8 cellular contexts compared by ENCODE assay signal in the genomic region with DNA sequence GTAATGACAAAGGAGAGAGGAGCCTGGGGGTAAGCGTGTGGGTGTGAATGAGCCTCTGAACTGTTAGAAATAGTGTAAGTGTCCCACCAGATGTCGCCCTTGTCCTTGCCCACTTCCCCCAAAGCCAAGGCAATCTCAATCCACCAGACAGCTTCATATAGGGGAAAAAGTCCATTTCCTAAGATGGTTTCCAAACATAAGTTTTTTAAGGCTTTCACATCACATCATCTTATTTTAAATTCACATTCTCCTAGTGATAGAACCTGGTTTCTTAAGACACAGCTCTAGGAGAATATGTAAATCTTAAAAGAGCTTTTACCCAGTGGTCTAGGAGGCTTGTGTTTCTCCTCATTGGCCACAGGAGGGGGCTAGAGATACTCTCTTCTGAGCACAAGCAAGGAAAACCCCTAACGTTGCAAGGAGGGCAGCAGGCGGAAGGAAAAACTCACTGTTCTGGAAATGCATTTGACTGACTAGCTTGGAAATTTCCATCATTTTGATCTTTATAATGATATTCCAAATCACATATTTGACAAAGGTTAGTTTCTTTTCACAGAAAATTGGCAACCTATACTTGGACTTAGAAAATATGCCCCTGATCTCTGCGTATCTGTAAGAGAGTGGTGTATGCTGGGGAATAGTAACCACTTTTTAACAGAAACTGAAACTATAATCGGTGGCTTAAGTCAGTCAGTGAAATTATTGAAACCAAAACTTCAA. TPM values are rescaled to one million over a fixed set of nuclear protein-coding genes. Genes with fewer than 3 reads are reported as not detected.
DNase-seq lines count a peak whose midpoint lies in the region; ATAC-seq and TF ChIP-seq lines count a peak whose summit lies in the region.

No MANE protein-coding gene starts in this region.

- H3K4me3 ChIP-seq in OCI-LY3 (ENCODE audit: low read length) (peak overlapping the region; percentile 63), fibroblast of lung (replicated peaks in 1 of 4; ENCODE audit: control extremely low read depth in 1 of 4, insufficient read depth in 1 of 4, low read depth in 3 of 4, low read length in 4 of 4) (peak overlapping the region; percentile 43 to 78 (median 45)), neural cell (ENCODE audit: low read length) (no peak overlapping the region)

- peaks cover 11% of the 10 kb centered on the region; the same call in 1 of the 2 replicates for H4K20me1 ChIP-seq in OCI-LY3 (ENCODE audit: insufficient read depth, low read length)
- no peaks in the 10 kb centered on the region for H4K20me1 ChIP-seq in fibroblast of lung (ENCODE audit: control insufficient read depth, extremely low read depth, insufficient read depth, low read length)
- H4K20me1 ChIP-seq in neural cell (ENCODE audit: insufficient read depth) = no peaks in the 10 kb centered on the region

- peak; percentile 99 for TF ChIP-seq RAD21 in neural cell (conservative IDR thresholded peaks at IDR 0.05)

- peak; percentile 88 for DNase-seq in DMS153 treated with DMSO at 0.1 percent for 48 hours (lab: John Stamatoyannopoulos, UW; ENCODE audit: unreplicated experiment)
- peak; percentile 30 for DNase-seq in HuH-7.5 (ENCODE audit: low spot score)
- peak; percentile 57 for DNase-seq in activated T-cell treated with anti-CD3 and anti-CD28 coated beads, Interleukin-2, amount 50 U/mL, for 4 hours
- peak; percentile 82 to 95 for DNase-seq in fibroblast of lung (ENCODE audit: low read depth in 2 of 2)
- DNase-seq in stromal cell of bone marrow (ENCODE audit: low read depth) = peak; percentile 89

- H3K79me2 ChIP-seq in OCI-LY3 (ENCODE audit: low read length) (peaks cover 34% of the 10 kb centered on the region), fibroblast of lung (ENCODE audit: control insufficient read depth, insufficient read depth, low read length) (no peaks in the 10 kb centered on the region), neural cell (replicated peaks; ENCODE audit: insufficient read depth, low read length) (no peaks in the 10 kb centered on the region)

- H3K36me3 ChIP-seq in OCI-LY3 (replicated peaks; ENCODE audit: low read depth, low read length) = peaks cover 39% of the 10 kb centered on the region
- no peaks in the 10 kb centered on the region for H3K36me3 ChIP-seq in fibroblast of lung (ENCODE audit: control insufficient read depth, insufficient read depth, low read length)
- H3K36me3 ChIP-seq in neural cell (ENCODE audit: insufficient read depth, low read length) = no peaks in the 10 kb centered on the region

- H3K4me2 ChIP-seq in OCI-LY3 (ENCODE audit: low read length) (peak overlapping the region; percentile 76), fibroblast of lung (ENCODE audit: extremely low read depth, insufficient read depth, low read length) (peak overlapping the region; percentile 83), neural cell (ENCODE audit: low read length) (no peak overlapping the region)

- peak; percentile 87 for TF ChIP-seq CTCF in OCI-LY3 (IDR thresholded peaks at IDR 0.05; ENCODE audit: low read depth, low read length)
- peak; percentile 74 to 90 for TF ChIP-seq CTCF in fibroblast of lung (conservative IDR thresholded peaks at IDR 0.05 in 1 of 2, IDR thresholded peaks at IDR 0.05 in 1 of 2; ENCODE audit: low read depth in 1 of 2, low read length in 2 of 2)
- peak; percentile 100 for TF ChIP-seq CTCF in neural cell (IDR thresholded peaks at IDR 0.05; ENCODE audit: poor library complexity, severe bottlenecking)

- no peaks in the 10 kb centered on the region for H3F3A ChIP-seq in neural cell (ENCODE audit: insufficient read depth, low read length, poor library complexity, severe bottlenecking)

- peak; percentile 87 for ATAC-seq in GM21515 (IDR thresholded peaks at IDR 0.05; ENCODE audit: unreplicated experiment)
- ATAC-seq in activated T-cell treated with anti-CD3 and anti-CD28 coated beads, Interleukin-2, amount 50 U/mL, for 4 hours = peak; percentile 91

- no peaks in the 10 kb centered on the region for H3K27me3 Mint-ChIP-seq in activated T-cell treated with anti-CD3 and anti-CD28 coated beads, Interleukin-2, amount 50 U/mL, for 4 hours (ENCODE audit: low read depth)

- no peaks in the 10 kb centered on the region for H3K9me3 ChIP-seq in OCI-LY3 (ENCODE audit: insufficient read depth, low read length)
- no peaks in the 10 kb centered on the region for H3K9me3 ChIP-seq in fibroblast of lung (ENCODE audit: control insufficient read depth, insufficient read depth, low read depth, low read length)
- no peaks in the 10 kb centered on the region for H3K9me3 ChIP-seq in neural cell (ENCODE audit: low read length)

- H3K9ac ChIP-seq in OCI-LY3 (ENCODE audit: low read length) (peak overlapping the region; percentile 46), fibroblast of lung (ENCODE audit: insufficient read depth, low read length) (peak overlapping the region; percentile 13), neural cell (ENCODE audit: low read length) (no peak overlapping the region)

- H3K4me1 Mint-ChIP-seq in activated T-cell treated with anti-CD3 and anti-CD28 coated beads, Interleukin-2, amount 50 U/mL, for 4 hours (ENCODE audit: low read depth) = peaks cover 16% of the 10 kb centered on the region

- H3K27ac ChIP-seq in OCI-LY3 (ENCODE audit: low read length) (peak overlapping the region; percentile 88), fibroblast of lung (ENCODE audit: insufficient read depth, low read length) (peak overlapping the region; percentile 22), neural cell (ENCODE audit: low read length) (no peak overlapping the region)

- H3K36me3 Mint-ChIP-seq in activated T-cell treated with anti-CD3 and anti-CD28 coated beads, Interleukin-2, amount 50 U/mL, for 4 hours (ENCODE audit: insufficient read depth) = peaks cover 13% of the 10 kb centered on the region

- H3K4me1 ChIP-seq in OCI-LY3 (ENCODE audit: low read length) (peaks cover 32% of the 10 kb centered on the region), fibroblast of lung (ENCODE audit: control insufficient read depth, extremely low read depth, insufficient read depth, low read length) (peaks cover 6% of the 10 kb centered on the region)

- H2AFZ ChIP-seq in OCI-LY3 (ENCODE audit: low read depth, low read length) (no peak overlapping the region), fibroblast of lung (ENCODE audit: low read length) (peak overlapping the region; percentile 80), neural cell (ENCODE audit: low read depth, low read length) (no peak overlapping the region)

- no peaks in the 10 kb centered on the region for H3K9me2 ChIP-seq in neural cell (ENCODE audit: insufficient read depth, low read length)

- no peak for TF ChIP-seq EP300 in neural cell (conservative IDR thresholded peaks at IDR 0.05; ENCODE audit: poor library complexity, severe bottlenecking)

- peak overlapping the region; percentile 83 for H3K4me3 Mint-ChIP-seq in activated T-cell treated with anti-CD3 and anti-CD28 coated beads, Interleukin-2, amount 50 U/mL, for 4 hours

- H3K27me3 ChIP-seq in OCI-LY3 (ENCODE audit: low read depth, low read length) (no peaks in the 10 kb centered on the region), fibroblast of lung (ENCODE audit: control insufficient read depth, insufficient read depth, low read length) (peaks cover 4% of the 10 kb centered on the region), neural cell (ENCODE audit: insufficient read depth, low read depth, low read length) (no peaks in the 10 kb centered on the region)

- H3K9me3 Mint-ChIP-seq in activated T-cell treated with anti-CD3 and anti-CD28 coated beads, Interleukin-2, amount 50 U/mL, for 4 hours = peaks cover 10% of the 10 kb centered on the region

TF ChIP-seq in neural cell, 6 proteins besides CTCF, POLR2A, EP300 and RAD21:
- TF ChIP-seq TAF1 (IDR thresholded peaks at IDR 0.05; ENCODE audit: low read depth) = no peak
- peak; percentile 100 for TF ChIP-seq SMC3 (conservative IDR thresholded peaks at IDR 0.05; ENCODE audit: poor library complexity)
- no peak for TF ChIP-seq POLR2AphosphoS5 (IDR thresholded peaks at IDR 0.05)

RNA-seq across cellular contexts. Expression of a gene that starts 51.9 kb away (rescaled TPM):
- total RNA-seq in activated T-cell treated with anti-CD3 and anti-CD28 coated beads, Interleukin-2, amount 50 U/mL, for 4 hours = under 1 TPM; 0.18 to 0.95 (median 0.71) TPM
- 3.3 and 7.6 TPM in 2 replicates for total RNA-seq in fibroblast of lung
- 1.8 and 4.3 TPM in 2 replicates for polyA plus RNA-seq in fibroblast of lung
- polyA plus RNA-seq in fibroblast of lung (2012) = 1.2 and 2.2 TPM in 2 replicates
- 1.9 and 13.4 TPM in 2 replicates for polyA minus RNA-seq in fibroblast of lung (ENCODE audit: low replicate concordance)
- polyA plus RNA-seq in neural cell = 0.54 TPM in 1 of 2 replicates, not detected in the other
- polyA minus RNA-seq in neural cell = not detected in 2 replicates

RNA-seq across cellular contexts. Expression of a gene that starts 52.0 kb away (rescaled TPM):
- 10 to 100 TPM; 32.9 to 67.7 (median 54.8) TPM for total RNA-seq in activated T-cell treated with anti-CD3 and anti-CD28 coated beads, Interleukin-2, amount 50 U/mL, for 4 hours
- total RNA-seq in fibroblast of lung = 1.5 and 6.2 TPM in 2 replicates
- polyA plus RNA-seq in fibroblast of lung (0.44 and 0.71 TPM in 2 replicates), neural cell (not detected in 2 replicates)
- polyA plus RNA-seq in fibroblast of lung (2012) = 0.43 and 0.74 TPM in 2 replicates
- polyA minus RNA-seq in fibroblast of lung (ENCODE audit: low replicate concordance) (not detected in 2 replicates), neural cell (not detected in 2 replicates)

Comparison
In these comparisons a context has a peak if more than half of its experiments do, and no peak if none do; other contexts are left out.
1. DNase-seq: peak in every context shown above with its lines; median percentile 89 in stromal cell of bone marrow; 88 in fibroblast of lung; 88 in DMS153 treated with DMSO at 0.1 percent for 48 hours; 57 in activated T-cell treated with anti-CD3 and anti-CD28 coated beads, Interleukin-2, amount 50 U/mL, for 4 hours; 30 in HuH-7.5.